ENCODE assay signal across 21 cellular contexts in the genomic region with DNA sequence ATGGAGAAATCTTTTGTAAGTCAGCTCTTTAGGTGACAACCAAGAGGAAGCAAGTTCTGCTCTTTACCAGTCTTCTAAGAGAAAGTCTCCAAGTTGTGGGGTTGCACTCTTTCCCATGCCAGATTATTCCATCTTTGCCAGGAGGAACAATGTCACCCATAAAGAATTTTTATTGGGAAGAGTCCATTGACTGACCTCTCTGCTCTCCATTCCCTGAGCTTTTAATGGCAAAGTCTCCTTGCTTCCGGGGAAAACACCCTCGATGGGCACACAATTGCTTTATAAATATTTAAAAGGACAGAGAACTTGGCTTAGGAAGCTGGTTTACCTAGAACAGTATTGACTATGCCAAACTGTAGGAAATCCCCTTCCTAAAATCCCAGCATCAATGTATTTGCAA.
"Had no signal": no experiment of that assay in that cellular context is flagged by ENCODE, and none has a peak within 500 bp of the region (broad histone marks: within the 10 kb centered on the region; RNA-seq: fewer than 3 reads in every experiment).

No MANE protein-coding gene starts in this region.

- DNase-seq: dermis blood vessel endothelial cell; effector memory CD4-positive, alpha-beta T cell; hypothalamus; immature natural killer cell; islet precursor cell; kidney glomerular epithelial cell; mesenchymal stem cell; naive thymus-derived CD4-positive, alpha-beta T cell; nucleus accumbens; right cardiac atrium; sigmoid colon; stimulated activated CD4-positive, alpha-beta T cell treated with anti-CD3 and anti-CD28 coated beads, Interleukin-2, amount 100 ng/mL, for 24 hours; stimulated activated CD4-positive, alpha-beta T cell treated with anti-CD3 and anti-CD28 coated beads, Interleukin-4, amount 100 ng/mL, for 24 hours; stimulated activated naive CD4-positive, alpha-beta T cell treated with Interleukin-2 at 50 U/mL for 16 hours; stomach; thyroid gland; trophoblast cell had no signal

- H3K36me3 ChIP-seq: prostate gland, sigmoid colon, stomach, thyroid gland had no signal

- H3K4me3 ChIP-seq: coronary artery, lung, prostate gland, sigmoid colon, stomach, thyroid gland had no signal

- H3K27ac ChIP-seq: coronary artery, prostate gland, sigmoid colon, stomach, thyroid gland had no signal

- H3K4me1 ChIP-seq: prostate gland, sigmoid colon, stomach, thyroid gland had no signal

- H3K9me3 ChIP-seq: prostate gland, sigmoid colon, stomach, thyroid gland had no signal

- ATAC-seq: naive thymus-derived CD4-positive, alpha-beta T cell; right cardiac atrium; stimulated activated effector memory CD8-positive, alpha-beta T cell treated with anti-CD3 and anti-CD28 coated beads, Interleukin-12 subunit alpha, Interleukin-12 subunit beta, amount 100 ng/mL, for 72 hours had no signal

- H3K27me3 ChIP-seq: sigmoid colon, stomach, thyroid gland had no signal
